Comparison of ENCODE assay signal across 1 cellular context in genomic region chr11:125088576-125089455, GRCh38.
TF ChIP-seq lines count a peak whose summit lies in the region.

No MANE protein-coding gene starts in this region.

TF ChIP-seq in HepG2, 621 proteins besides CTCF, POLR2A, EP300 and RAD21:
- TF ChIP-seq NONO (IDR thresholded peaks at IDR 0.05) (no peak), NONO (CRISPR knock-in tag; conservative IDR thresholded peaks at IDR 0.05) (no peak), STAG1 (CRISPR knock-in tag; IDR thresholded peaks at IDR 0.05) (peak; percentile 49)
